In the genomic region with DNA sequence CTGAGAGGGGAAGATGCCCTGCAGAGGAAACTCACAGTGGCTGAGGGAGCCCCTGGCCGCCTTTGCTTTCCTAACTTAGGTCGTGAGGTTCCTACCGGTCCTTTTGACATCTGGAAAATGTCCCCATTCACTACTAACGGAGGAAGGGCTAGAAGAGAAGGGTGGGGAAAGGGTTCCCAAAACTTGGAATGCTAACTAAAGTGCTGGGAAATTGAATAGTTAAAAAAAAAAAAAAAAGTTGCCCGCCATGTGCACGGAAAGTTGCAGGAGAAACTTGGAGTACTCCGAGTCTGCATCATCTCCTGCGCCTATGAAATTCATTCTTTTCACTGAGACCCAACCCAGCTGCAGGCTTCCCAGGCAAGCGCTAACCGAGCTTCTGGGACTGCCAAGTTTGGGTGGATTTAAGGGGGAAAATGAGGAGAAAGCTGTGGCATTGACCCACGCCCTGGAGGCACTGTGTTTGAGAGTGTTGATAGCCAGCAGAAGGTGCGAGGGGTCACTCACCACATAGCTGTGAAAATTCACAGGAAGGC, we compare ENCODE assay signal across 1 cellular context.
TF ChIP-seq lines count a peak whose summit lies in the region.

No MANE protein-coding gene starts in this region.

TF ChIP-seq in WTC11, 78 proteins besides CTCF, POLR2A, EP300 and RAD21 (continued from another document):
- TF ChIP-seq, protein P1, sequence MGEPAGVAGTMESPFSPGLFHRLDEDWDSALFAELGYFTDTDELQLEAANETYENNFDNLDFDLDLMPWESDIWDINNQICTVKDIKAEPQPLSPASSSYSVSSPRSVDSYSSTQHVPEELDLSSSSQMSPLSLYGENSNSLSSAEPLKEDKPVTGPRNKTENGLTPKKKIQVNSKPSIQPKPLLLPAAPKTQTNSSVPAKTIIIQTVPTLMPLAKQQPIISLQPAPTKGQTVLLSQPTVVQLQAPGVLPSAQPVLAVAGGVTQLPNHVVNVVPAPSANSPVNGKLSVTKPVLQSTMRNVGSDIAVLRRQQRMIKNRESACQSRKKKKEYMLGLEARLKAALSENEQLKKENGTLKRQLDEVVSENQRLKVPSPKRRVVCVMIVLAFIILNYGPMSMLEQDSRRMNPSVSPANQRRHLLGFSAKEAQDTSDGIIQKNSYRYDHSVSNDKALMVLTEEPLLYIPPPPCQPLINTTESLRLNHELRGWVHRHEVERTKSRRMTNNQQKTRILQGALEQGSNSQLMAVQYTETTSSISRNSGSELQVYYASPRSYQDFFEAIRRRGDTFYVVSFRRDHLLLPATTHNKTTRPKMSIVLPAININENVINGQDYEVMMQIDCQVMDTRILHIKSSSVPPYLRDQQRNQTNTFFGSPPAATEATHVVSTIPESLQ (CRISPR knock-in tag; IDR thresholded peaks at IDR 0.05), result no peak
- no peak for TF ChIP-seq ETV6 (CRISPR knock-in tag; IDR thresholded peaks at IDR 0.05)
TF ChIP-seq in WTC11: peak in this region for 0.
